In the genomic region with DNA sequence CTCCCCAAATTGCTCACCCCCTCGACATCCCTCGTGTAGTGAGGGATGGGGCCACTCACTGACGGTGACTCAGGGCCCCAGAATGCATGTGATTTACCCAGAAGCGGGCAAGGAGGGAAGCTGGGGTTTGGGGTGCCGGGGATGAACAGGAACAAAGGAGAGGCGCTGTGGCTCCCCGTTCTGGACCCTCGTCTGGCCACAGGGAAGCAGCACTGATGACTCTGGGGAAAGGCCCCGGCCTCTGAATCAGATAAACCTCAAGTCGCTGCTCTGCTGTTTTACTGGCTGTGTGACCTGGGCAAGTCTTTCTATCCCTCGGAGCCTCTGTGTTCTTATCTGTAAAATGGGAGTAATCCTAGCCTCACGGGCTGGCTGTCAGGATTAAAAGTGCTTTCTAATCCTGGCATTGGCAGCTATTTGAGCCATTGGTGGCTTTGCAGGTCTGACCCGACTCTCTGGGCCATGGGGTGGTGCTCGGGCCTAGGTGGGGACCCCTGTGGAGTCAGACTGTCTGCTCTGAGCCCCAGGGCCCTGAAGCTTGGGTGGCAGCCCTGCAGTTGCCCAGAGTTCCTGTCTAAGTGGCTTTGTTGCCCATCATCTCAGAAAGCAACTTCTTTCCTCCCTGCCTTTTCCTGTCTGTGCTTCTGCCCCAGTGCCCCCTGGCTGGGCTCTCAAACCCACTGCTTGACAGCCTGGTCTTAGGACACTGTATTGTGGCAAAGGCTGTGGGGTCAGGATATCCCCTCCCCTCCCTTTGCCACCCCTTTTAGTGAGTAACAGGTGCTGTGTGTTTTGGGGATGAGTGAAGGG, we compare ENCODE assay signal across 14 cellular contexts. TPM values are rescaled to one million over a fixed set of nuclear protein-coding genes. Genes with fewer than 3 reads are reported as not detected.
DNase-seq lines count a peak whose midpoint lies in the region; ATAC-seq and TF ChIP-seq lines count a peak whose summit lies in the region.
"Had no signal": no experiment of that assay in that cellular context is flagged by ENCODE, and none has a peak within 500 bp of the region (broad histone marks: within the 10 kb centered on the region; RNA-seq: fewer than 3 reads in every experiment).

No MANE protein-coding gene starts in this region.

- intact Hi-C loops in left lung (cut with DNase I) (no loop called here), stomach (cut with DNase I; ENCODE audit: low total_unique reads) (no loop called here)

- H3K27me3 Mint-ChIP-seq in activated CD8-positive, alpha-beta memory T cell treated with anti-CD3 and anti-CD28 coated beads, Interleukin-2, amount 10 ng/mL, durations not matched to agents 7 days and 5 days, result no peaks in the 10 kb centered on the region
- peaks cover 23% of the 10 kb centered on the region for H3K27me3 Mint-ChIP-seq in WTC11 (ENCODE audit: low read depth)

- peaks cover 0 to 11% of the 10 kb centered on the region in 2 donors for H3K36me3 ChIP-seq in left lung
- H3K36me3 ChIP-seq in stomach, result peaks cover 0 to 5% (median 0%) of the 10 kb centered on the region in 4 donors

- H3K4me3 ChIP-seq in left lung, result peak overlapping the region in 1 of 2 donors; percentile 95
- H3K4me3 ChIP-seq in stomach, result peak overlapping the region in 1 of 4 donors; percentile 1
- H3K4me3 ChIP-seq: A549, body of pancreas, smooth muscle cell had no signal

- H3K4me1 ChIP-seq in left lung (peaks cover 21 to 94% of the 10 kb centered on the region in 2 donors), stomach (peaks cover 33 to 92% (median 70%) of the 10 kb centered on the region in 4 donors)
- H3K4me1 ChIP-seq: A549 had no signal

- peak overlapping the region; percentile 72 to 94 for H3K27ac ChIP-seq in left lung
- peak overlapping the region; percentile 35 to 93 (median 80) for H3K27ac ChIP-seq in stomach
- H3K27ac ChIP-seq: A549 had no signal

- H3K9me3 ChIP-seq in left lung (no peaks in the 10 kb centered on the region), stomach (no peaks in the 10 kb centered on the region)
- H3K9me3 ChIP-seq: A549, body of pancreas had no signal

- peaks cover 90% of the 10 kb centered on the region for H3K4me1 Mint-ChIP-seq in activated CD8-positive, alpha-beta memory T cell treated with anti-CD3 and anti-CD28 coated beads, Interleukin-2, amount 10 ng/mL, durations not matched to agents 7 days and 5 days
- H3K4me1 Mint-ChIP-seq in WTC11, result peaks cover 28% of the 10 kb centered on the region

- CTCF ChIA-PET in activated CD8-positive, alpha-beta memory T cell treated with anti-CD3 and anti-CD28 coated beads, Interleukin-2, amount 10 ng/mL, durations not matched to agents 7 days and 5 days (lab: Charles Lee), result interaction anchor here (1.0 to 6.8 kb wide), 4 partner anchors 10 to 48 kb away, joined by 3 to 33 read pairs (median 8); no protein-coding TSS in a partner anchor
- CTCF ChIA-PET in WTC11 (lab: Charles Lee), result interaction anchor here (0.6 kb wide), 1 partner anchor 24 kb away, joined by 3 read pairs; no protein-coding TSS in a partner anchor

- TF ChIP-seq CTCF in left lung (IDR thresholded peaks at IDR 0.05), result no peak
- no peak for TF ChIP-seq CTCF in stomach (IDR thresholded peaks at IDR 0.05)
- no peak for TF ChIP-seq CTCF in WTC11 (IDR thresholded peaks at IDR 0.05)

- ATAC-seq in activated CD8-positive, alpha-beta memory T cell treated with anti-CD3 and anti-CD28 coated beads, Interleukin-2, amount 10 ng/mL, durations not matched to agents 7 days and 5 days, result no peak
- ATAC-seq in left lung (no peak), WTC11 (no peak), GM21360 (IDR thresholded peaks at IDR 0.05; ENCODE audit: unreplicated experiment) (no peak)
- ATAC-seq: A549, body of pancreas had no signal

- DNase-seq in activated CD8-positive, alpha-beta memory T cell treated with anti-CD3 and anti-CD28 coated beads, Interleukin-2, amount 10 ng/mL, durations not matched to agents 7 days and 5 days, result peak; percentile 62
- no peak for DNase-seq in activated CD8-positive, alpha-beta memory T cell treated with anti-CD3 and anti-CD28 coated beads for 24 hours
- DNase-seq in activated T-cell treated with anti-CD3 and anti-CD28 coated beads, Interleukin-2, amount 50 U/mL, for 48 hours, result peak; percentile 60 to 61
- peak in 1 of 2 donors; percentile 88 for DNase-seq in left lung
- DNase-seq in stomach, result no peak
- no peak for DNase-seq in WTC11 (ENCODE audit: low spot score)
- no peak for DNase-seq in effector CD8-positive, alpha-beta T cell (lab: John Stamatoyannopoulos, UW)
- DNase-seq: H7, mammary epithelial cell, NCI-H1417 treated with DMSO at 0.1 percent for 48 hours had no signal

- POLR2A ChIA-PET in WTC11 (lab: Charles Lee), result no interaction called here

- H3K9me3 Mint-ChIP-seq in activated CD8-positive, alpha-beta memory T cell treated with anti-CD3 and anti-CD28 coated beads, Interleukin-2, amount 10 ng/mL, durations not matched to agents 7 days and 5 days (ENCODE audit: low read depth), result no peaks in the 10 kb centered on the region
- no peaks in the 10 kb centered on the region for H3K9me3 Mint-ChIP-seq in WTC11

- peak overlapping the region; percentile 62 for H3K4me3 Mint-ChIP-seq in activated CD8-positive, alpha-beta memory T cell treated with anti-CD3 and anti-CD28 coated beads, Interleukin-2, amount 10 ng/mL, durations not matched to agents 7 days and 5 days
- no peak overlapping the region for H3K4me3 Mint-ChIP-seq in WTC11

- H3K36me3 Mint-ChIP-seq in activated CD8-positive, alpha-beta memory T cell treated with anti-CD3 and anti-CD28 coated beads, Interleukin-2, amount 10 ng/mL, durations not matched to agents 7 days and 5 days, result peaks cover 68% of the 10 kb centered on the region
- no peaks in the 10 kb centered on the region for H3K36me3 Mint-ChIP-seq in WTC11

- TF ChIP-seq POLR2A in stomach (IDR thresholded peaks at IDR 0.05), result no peak

- TF ChIP-seq EP300 in stomach (IDR thresholded peaks at IDR 0.05), result no peak

- no peaks in the 10 kb centered on the region for H3K27me3 ChIP-seq in left lung
- H3K27me3 ChIP-seq in stomach, result peaks cover 0 to 2% (median 0%) of the 10 kb centered on the region in 3 donors
- H3K27me3 ChIP-seq: body of pancreas had no signal

- H3K27ac Mint-ChIP-seq in activated CD8-positive, alpha-beta memory T cell treated with anti-CD3 and anti-CD28 coated beads, Interleukin-2, amount 10 ng/mL, durations not matched to agents 7 days and 5 days, result peak overlapping the region; percentile 99
- H3K27ac Mint-ChIP-seq in WTC11, result no peak overlapping the region

- WGBS in stomach, 5 donors, result 71 to 87% (median 79%) methylated on average over 13 to 14 of the region's 14 CpGs

TF ChIP-seq in WTC11, 78 proteins besides CTCF, POLR2A, EP300 and RAD21 (continues in another document):
- TF ChIP-seq, protein P1, sequence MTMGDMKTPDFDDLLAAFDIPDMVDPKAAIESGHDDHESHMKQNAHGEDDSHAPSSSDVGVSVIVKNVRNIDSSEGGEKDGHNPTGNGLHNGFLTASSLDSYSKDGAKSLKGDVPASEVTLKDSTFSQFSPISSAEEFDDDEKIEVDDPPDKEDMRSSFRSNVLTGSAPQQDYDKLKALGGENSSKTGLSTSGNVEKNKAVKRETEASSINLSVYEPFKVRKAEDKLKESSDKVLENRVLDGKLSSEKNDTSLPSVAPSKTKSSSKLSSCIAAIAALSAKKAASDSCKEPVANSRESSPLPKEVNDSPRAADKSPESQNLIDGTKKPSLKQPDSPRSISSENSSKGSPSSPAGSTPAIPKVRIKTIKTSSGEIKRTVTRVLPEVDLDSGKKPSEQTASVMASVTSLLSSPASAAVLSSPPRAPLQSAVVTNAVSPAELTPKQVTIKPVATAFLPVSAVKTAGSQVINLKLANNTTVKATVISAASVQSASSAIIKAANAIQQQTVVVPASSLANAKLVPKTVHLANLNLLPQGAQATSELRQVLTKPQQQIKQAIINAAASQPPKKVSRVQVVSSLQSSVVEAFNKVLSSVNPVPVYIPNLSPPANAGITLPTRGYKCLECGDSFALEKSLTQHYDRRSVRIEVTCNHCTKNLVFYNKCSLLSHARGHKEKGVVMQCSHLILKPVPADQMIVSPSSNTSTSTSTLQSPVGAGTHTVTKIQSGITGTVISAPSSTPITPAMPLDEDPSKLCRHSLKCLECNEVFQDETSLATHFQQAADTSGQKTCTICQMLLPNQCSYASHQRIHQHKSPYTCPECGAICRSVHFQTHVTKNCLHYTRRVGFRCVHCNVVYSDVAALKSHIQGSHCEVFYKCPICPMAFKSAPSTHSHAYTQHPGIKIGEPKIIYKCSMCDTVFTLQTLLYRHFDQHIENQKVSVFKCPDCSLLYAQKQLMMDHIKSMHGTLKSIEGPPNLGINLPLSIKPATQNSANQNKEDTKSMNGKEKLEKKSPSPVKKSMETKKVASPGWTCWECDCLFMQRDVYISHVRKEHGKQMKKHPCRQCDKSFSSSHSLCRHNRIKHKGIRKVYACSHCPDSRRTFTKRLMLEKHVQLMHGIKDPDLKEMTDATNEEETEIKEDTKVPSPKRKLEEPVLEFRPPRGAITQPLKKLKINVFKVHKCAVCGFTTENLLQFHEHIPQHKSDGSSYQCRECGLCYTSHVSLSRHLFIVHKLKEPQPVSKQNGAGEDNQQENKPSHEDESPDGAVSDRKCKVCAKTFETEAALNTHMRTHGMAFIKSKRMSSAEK (CRISPR knock-in tag; IDR thresholded peaks at IDR 0.05; ENCODE audit: borderline replicate concordance), result no peak
- TF ChIP-seq ZNF232 (CRISPR knock-in tag; IDR thresholded peaks at IDR 0.05) (no peak), ATF1 (CRISPR knock-in tag; IDR thresholded peaks at IDR 0.05) (no peak), IRF2 (CRISPR knock-in tag; IDR thresholded peaks at IDR 0.05; ENCODE audit: borderline replicate concordance, low read depth) (no peak), ZNF396 (CRISPR knock-in tag; IDR thresholded peaks at IDR 0.05; ENCODE audit: borderline replicate concordance) (no peak), ZNF416 (CRISPR knock-in tag; IDR thresholded peaks at IDR 0.05) (no peak)
- TF ChIP-seq, protein P2, sequence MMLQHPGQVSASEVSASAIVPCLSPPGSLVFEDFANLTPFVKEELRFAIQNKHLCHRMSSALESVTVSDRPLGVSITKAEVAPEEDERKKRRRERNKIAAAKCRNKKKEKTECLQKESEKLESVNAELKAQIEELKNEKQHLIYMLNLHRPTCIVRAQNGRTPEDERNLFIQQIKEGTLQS (CRISPR knock-in tag; conservative IDR thresholded peaks at IDR 0.05), result no peak

RNA-seq across cellular contexts. Expression of a gene that starts 5.5 kb away (rescaled TPM):
- total RNA-seq in activated CD8-positive, alpha-beta memory T cell treated with anti-CD3 and anti-CD28 coated beads, Interleukin-2, amount 10 ng/mL, durations not matched to agents 7 days and 5 days, result 100 to 1,000 TPM; 294 to 370 TPM
- total RNA-seq in left lung, result 100 to 1,000 TPM in 1 of 2 donors, 10 to 100 TPM in 1; 33.0 to 109 TPM
- total RNA-seq in stomach, result 10 to 100 TPM in 4 of 5 donors, 1 to 10 TPM in 1; 7.1 to 24.3 (median 14.9) TPM
- polyA plus RNA-seq in stomach, result 1 to 10 TPM; 5.4 to 8.4 (median 7.8) TPM
- total RNA-seq in WTC11 (2021), result 1.6 to 2.7 TPM (median 2.1 TPM) in 3 replicates

RNA-seq across cellular contexts. Expression of a gene that starts 57.6 kb away (rescaled TPM):
- total RNA-seq in activated CD8-positive, alpha-beta memory T cell treated with anti-CD3 and anti-CD28 coated beads, Interleukin-2, amount 10 ng/mL, durations not matched to agents 7 days and 5 days, result 10 to 100 TPM; 34.6 to 38.3 TPM
- total RNA-seq in left lung, result 10 to 100 TPM; 58.4 to 62.3 TPM
- total RNA-seq in stomach, result 100 to 1,000 TPM in 1 of 5 donors, 10 to 100 TPM in 4; 57.1 to 106 (median 76.5) TPM
- 10 to 100 TPM in 1 of 3 donors, 1 to 10 TPM in 2; 6.7 to 17.3 (median 9.0) TPM for polyA plus RNA-seq in stomach
- total RNA-seq in WTC11 (2021), result 22.1 to 29.0 TPM (median 27.5 TPM) in 3 replicates

Comparison
In these comparisons a context has a peak if more than half of its experiments do, and no peak if none do; other contexts are left out.
1. DNase-seq: peak in activated CD8-positive, alpha-beta memory T cell treated with anti-CD3 and anti-CD28 coated beads, Interleukin-2, amount 10 ng/mL, durations not matched to agents 7 days and 5 days (single experiment) and activated T-cell treated with anti-CD3 and anti-CD28 coated beads, Interleukin-2, amount 50 U/mL, for 48 hours (2 of 2); none in activated CD8-positive, alpha-beta memory T cell treated with anti-CD3 and anti-CD28 coated beads for 24 hours (single experiment), stomach (single experiment), WTC11 (single experiment) and effector CD8-positive, alpha-beta T cell (single experiment).